Comparison of ENCODE assay signal across 22 cellular contexts in the genomic region with DNA sequence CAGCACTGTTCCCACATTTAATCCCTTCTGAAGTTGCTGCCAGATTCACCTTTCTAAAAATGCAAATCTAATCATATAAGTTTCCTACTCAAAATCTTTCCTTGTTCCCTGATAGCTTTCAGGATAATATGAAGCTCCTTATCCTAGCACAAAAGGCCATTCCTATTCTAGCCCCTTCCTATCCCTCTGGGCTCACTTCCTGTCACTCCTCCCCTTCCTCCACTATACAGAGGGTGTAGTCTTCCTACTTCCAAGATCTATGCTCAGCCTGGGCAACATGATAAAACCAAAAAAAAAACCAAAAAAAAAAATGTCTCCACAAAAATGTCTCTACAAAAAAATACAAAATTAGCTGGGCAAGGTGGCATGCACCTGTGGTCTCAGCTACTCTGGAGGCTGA.
A peak's percentile ranks its signal among the peaks of the same experiment; 100 is the strongest.
DNase-seq lines count a peak whose midpoint lies in the region; ATAC-seq and TF ChIP-seq lines count a peak whose summit lies in the region.
"Had no signal": no experiment of that assay in that cellular context is flagged by ENCODE, and none has a peak within 500 bp of the region (broad histone marks: within the 10 kb centered on the region; RNA-seq: fewer than 3 reads in every experiment).

No MANE protein-coding gene starts in this region.

- H3K9me2 ChIP-seq in GM23338 (ENCODE audit: insufficient read depth), result no peaks in the 10 kb centered on the region

- TF ChIP-seq CTCF in GM23338 (conservative IDR thresholded peaks at IDR 0.05; ENCODE audit: low read depth in 2 of 2) (no peak), progenitor cell of endocrine pancreas (IDR thresholded peaks at IDR 0.05; ENCODE audit: unreplicated experiment) (no peak)

- H3K36me3 Mint-ChIP-seq in activated naive CD4-positive, alpha-beta T cell treated with anti-CD3 and anti-CD28 coated beads, Interleukin-2, amount 50 U/mL, for 24 hours, result peaks cover 9% of the 10 kb centered on the region
- H3K36me3 Mint-ChIP-seq in activated naive CD4-positive, alpha-beta T cell treated with anti-CD3 and anti-CD28 coated beads, Interleukin-2, amount 50 U/mL, for 72 hours, result peaks cover 5 to 11% of the 10 kb centered on the region in 2 donors
- H3K36me3 Mint-ChIP-seq in GM23338 (ENCODE audit: low read depth), result peaks cover 2% of the 10 kb centered on the region; the same call in 1 of the 3 replicates
- H3K36me3 Mint-ChIP-seq in activated T-helper 17 cell treated with anti-CD3 and anti-CD28 coated beads, Interleukin-2, amount 50 U/mL, for 72 hours (ENCODE audit: low read depth), result no peaks in the 10 kb centered on the region
- H3K36me3 Mint-ChIP-seq in progenitor cell of endocrine pancreas (ENCODE audit: insufficient read depth), result peaks cover 21% of the 10 kb centered on the region
- peaks cover 9% of the 10 kb centered on the region for H3K36me3 Mint-ChIP-seq in activated CD8-positive, alpha-beta memory T cell treated with anti-CD3 and anti-CD28 coated beads, Interleukin-2, amount 10 ng/mL, durations not matched to agents 7 days and 5 days
- H3K36me3 Mint-ChIP-seq: CD14-positive monocyte had no signal

- H3K27me3 Mint-ChIP-seq in activated naive CD4-positive, alpha-beta T cell treated with anti-CD3 and anti-CD28 coated beads, Interleukin-2, amount 50 U/mL, for 24 hours, result no peaks in the 10 kb centered on the region
- H3K27me3 Mint-ChIP-seq in GM23338 (ENCODE audit: insufficient read depth, low read depth, poor library complexity) (no peaks in the 10 kb centered on the region), progenitor cell of endocrine pancreas (no peaks in the 10 kb centered on the region)
- no peaks in the 10 kb centered on the region for H3K27me3 Mint-ChIP-seq in activated T-helper 17 cell treated with anti-CD3 and anti-CD28 coated beads, Interleukin-2, amount 50 U/mL, for 72 hours
- H3K27me3 Mint-ChIP-seq in activated CD8-positive, alpha-beta memory T cell treated with anti-CD3 and anti-CD28 coated beads, Interleukin-2, amount 10 ng/mL, durations not matched to agents 7 days and 5 days, result no peaks in the 10 kb centered on the region
- H3K27me3 Mint-ChIP-seq: CD4-positive, alpha-beta T cell; CD8-positive, alpha-beta memory T cell had no signal

- peaks cover 17% of the 10 kb centered on the region for H3K4me1 ChIP-seq in GM23338 (ENCODE audit: insufficient read depth)
- H3K4me1 ChIP-seq: BE2C had no signal

- no peak for DNase-seq in activated naive CD4-positive, alpha-beta T cell treated with anti-CD3 and anti-CD28 coated beads, Interleukin-2, amount 50 U/mL, for 72 hours (ENCODE audit: low spot score in 2 of 2)
- DNase-seq in GM23338 (ENCODE audit: low spot score) (no peak), progenitor cell of endocrine pancreas (ENCODE audit: low spot score, unreplicated experiment) (no peak), ACHN (no peak)
- DNase-seq in activated CD8-positive, alpha-beta memory T cell treated with anti-CD3 and anti-CD28 coated beads, Interleukin-2, amount 10 ng/mL, durations not matched to agents 7 days and 5 days, result no peak
- no peak for DNase-seq in activated effector memory CD4-positive, alpha-beta T cell treated with anti-CD3 and anti-CD28 coated beads, Interleukin-2, amount 50 U/mL, for 16 hours
- DNase-seq: AML-193; BE2C; CD4-positive, alpha-beta T cell; CD8-positive, alpha-beta memory T cell; DMS 273 treated with DMSO at 0.1 percent for 48 hours; DMS79; EL; GF-D8; GOT3; HFFc6 had no signal

- no peak overlapping the region for H3K4me3 ChIP-seq in GM23338
- H3K4me3 ChIP-seq: BLaER1 treated with 17β-estradiol and CSF1 and Interleukin-3, amounts not matched to agents 10 nM and 100 nM; HAP-1 had no signal

- no peak overlapping the region for H3K4me2 ChIP-seq in GM23338

- H3K9me3 Mint-ChIP-seq in activated naive CD4-positive, alpha-beta T cell treated with anti-CD3 and anti-CD28 coated beads, Interleukin-2, amount 50 U/mL, for 24 hours, result peaks cover 11% of the 10 kb centered on the region
- peaks cover 3 to 7% of the 10 kb centered on the region in 2 donors for H3K9me3 Mint-ChIP-seq in activated naive CD4-positive, alpha-beta T cell treated with anti-CD3 and anti-CD28 coated beads, Interleukin-2, amount 50 U/mL, for 72 hours
- H3K9me3 Mint-ChIP-seq in GM23338, result no peaks in the 10 kb centered on the region; the same call in 2 of the 3 replicates
- peaks cover 5% of the 10 kb centered on the region for H3K9me3 Mint-ChIP-seq in activated T-helper 17 cell treated with anti-CD3 and anti-CD28 coated beads, Interleukin-2, amount 50 U/mL, for 72 hours
- H3K9me3 Mint-ChIP-seq in progenitor cell of endocrine pancreas (ENCODE audit: low read depth), result peaks cover 13% of the 10 kb centered on the region
- H3K9me3 Mint-ChIP-seq in activated CD8-positive, alpha-beta memory T cell treated with anti-CD3 and anti-CD28 coated beads, Interleukin-2, amount 10 ng/mL, durations not matched to agents 7 days and 5 days (ENCODE audit: low read depth), result peaks cover 4% of the 10 kb centered on the region
- H3K9me3 Mint-ChIP-seq: HFFc6 had no signal

- no peak overlapping the region for H2AFZ ChIP-seq in GM23338

- no peak overlapping the region for H3K4me3 Mint-ChIP-seq in activated naive CD4-positive, alpha-beta T cell treated with anti-CD3 and anti-CD28 coated beads, Interleukin-2, amount 50 U/mL, for 24 hours
- H3K4me3 Mint-ChIP-seq in GM23338 (no peak overlapping the region), progenitor cell of endocrine pancreas (ENCODE audit: low read depth) (no peak overlapping the region)
- H3K4me3 Mint-ChIP-seq in activated T-helper 17 cell treated with anti-CD3 and anti-CD28 coated beads, Interleukin-2, amount 50 U/mL, for 72 hours, result no peak overlapping the region
- H3K4me3 Mint-ChIP-seq in activated CD8-positive, alpha-beta memory T cell treated with anti-CD3 and anti-CD28 coated beads, Interleukin-2, amount 10 ng/mL, durations not matched to agents 7 days and 5 days, result no peak overlapping the region
- H3K4me3 Mint-ChIP-seq: CD14-positive monocyte; CD4-positive, alpha-beta T cell; CD8-positive, alpha-beta memory T cell; HFFc6 had no signal

- H3K4me1 Mint-ChIP-seq in activated naive CD4-positive, alpha-beta T cell treated with anti-CD3 and anti-CD28 coated beads, Interleukin-2, amount 50 U/mL, for 24 hours, result peaks cover 6% of the 10 kb centered on the region
- peaks cover 16% of the 10 kb centered on the region for H3K4me1 Mint-ChIP-seq in GM23338
- peaks cover 5% of the 10 kb centered on the region for H3K4me1 Mint-ChIP-seq in activated T-helper 17 cell treated with anti-CD3 and anti-CD28 coated beads, Interleukin-2, amount 50 U/mL, for 72 hours
- H3K4me1 Mint-ChIP-seq in progenitor cell of endocrine pancreas (ENCODE audit: low read depth), result peaks cover 8% of the 10 kb centered on the region
- peaks cover 3% of the 10 kb centered on the region for H3K4me1 Mint-ChIP-seq in activated CD8-positive, alpha-beta memory T cell treated with anti-CD3 and anti-CD28 coated beads, Interleukin-2, amount 10 ng/mL, durations not matched to agents 7 days and 5 days

- no peak overlapping the region for H3K27ac ChIP-seq in GM23338 (ENCODE audit: low read depth)
- H3K27ac ChIP-seq: 22Rv1; BLaER1 treated with 17β-estradiol and CSF1 and Interleukin-3, amounts not matched to agents 10 nM and 100 nM had no signal

- H3K36me3 ChIP-seq in GM23338 (ENCODE audit: insufficient read depth), result no peaks in the 10 kb centered on the region
- H3K36me3 ChIP-seq: BE2C, HAP-1 had no signal

- H3K27me3 ChIP-seq in GM23338 (ENCODE audit: insufficient read depth), result no peaks in the 10 kb centered on the region
- H3K27me3 ChIP-seq: BE2C; BLaER1 treated with 17β-estradiol and CSF1 and Interleukin-3, amounts not matched to agents 10 nM and 100 nM had no signal

- ATAC-seq in activated naive CD4-positive, alpha-beta T cell treated with anti-CD3 and anti-CD28 coated beads, Interleukin-2, amount 50 U/mL, for 72 hours, result no peak
- peak; percentile 28; the same call in 1 of the 3 replicates for ATAC-seq in GM23338
- ATAC-seq in activated T-helper 17 cell treated with anti-CD3 and anti-CD28 coated beads, Interleukin-2, amount 50 U/mL, for 72 hours (replicated peaks), result no peak
- ATAC-seq in activated CD8-positive, alpha-beta memory T cell treated with anti-CD3 and anti-CD28 coated beads, Interleukin-2, amount 10 ng/mL, durations not matched to agents 7 days and 5 days, result no peak

- in situ Hi-C loops in ACHN (cut with HindIII; ENCODE audit: low pct_ligation_motif_present, low pct_unique_long_range_greater_than_20kb, low sequenced_read_pairs), result no loop called here

- H3F3A ChIP-seq in GM23338 (replicated peaks; ENCODE audit: low read depth), result 0 out of 2 replicates have a peak, but pooled peaks cover 3% of the 10 kb centered on the region

- peaks cover 5% of the 10 kb centered on the region; the same call in 1 of the 2 replicates for H4K20me1 ChIP-seq in GM23338 (replicated peaks; ENCODE audit: insufficient read depth)
- H4K20me1 ChIP-seq: BLaER1 treated with 17β-estradiol and CSF1 and Interleukin-3, amounts not matched to agents 10 nM and 100 nM had no signal

- peak overlapping the region; percentile 5 for H3K27ac Mint-ChIP-seq in activated naive CD4-positive, alpha-beta T cell treated with anti-CD3 and anti-CD28 coated beads, Interleukin-2, amount 50 U/mL, for 24 hours
- no peak overlapping the region for H3K27ac Mint-ChIP-seq in activated naive CD4-positive, alpha-beta T cell treated with anti-CD3 and anti-CD28 coated beads, Interleukin-2, amount 50 U/mL, for 72 hours
- peak overlapping the region; percentile 7; the same call in 1 of the 2 replicates for H3K27ac Mint-ChIP-seq in GM23338
- H3K27ac Mint-ChIP-seq in activated T-helper 17 cell treated with anti-CD3 and anti-CD28 coated beads, Interleukin-2, amount 50 U/mL, for 72 hours, result peak overlapping the region; percentile 3
- H3K27ac Mint-ChIP-seq in progenitor cell of endocrine pancreas, result peak overlapping the region; percentile 43
- no peak overlapping the region for H3K27ac Mint-ChIP-seq in activated CD8-positive, alpha-beta memory T cell treated with anti-CD3 and anti-CD28 coated beads, Interleukin-2, amount 10 ng/mL, durations not matched to agents 7 days and 5 days
- H3K27ac Mint-ChIP-seq: CD4-positive, alpha-beta T cell; HFFc6 had no signal

- CTCF ChIA-PET in activated CD8-positive, alpha-beta memory T cell treated with anti-CD3 and anti-CD28 coated beads, Interleukin-2, amount 10 ng/mL, durations not matched to agents 7 days and 5 days (lab: Charles Lee), result interaction anchor here (1.3 to 1.5 kb wide), 2 partner anchors 10 to 14 kb away, joined by 3 read pairs; no protein-coding TSS in a partner anchor

- H3K79me2 ChIP-seq in GM23338 (replicated peaks; ENCODE audit: insufficient read depth), result peaks cover 63% of the 10 kb centered on the region

TF ChIP-seq in GM23338, 12 proteins besides CTCF, POLR2A, EP300 and RAD21 (continues in another document):
- TF ChIP-seq CREB1 (CRISPR knock-in tag; IDR thresholded peaks at IDR 0.05; ENCODE audit: low read depth) (no peak), EZH2 (IDR thresholded peaks at IDR 0.05; ENCODE audit: low read depth, unreplicated experiment) (no peak)

Comparison
In these comparisons a context has a peak if more than half of its experiments do, and no peak if none do; other contexts are left out.
1. H3K27ac Mint-ChIP-seq: peak in activated naive CD4-positive, alpha-beta T cell treated with anti-CD3 and anti-CD28 coated beads, Interleukin-2, amount 50 U/mL, for 24 hours (single experiment), GM23338 (single experiment), activated T-helper 17 cell treated with anti-CD3 and anti-CD28 coated beads, Interleukin-2, amount 50 U/mL, for 72 hours (single experiment) and progenitor cell of endocrine pancreas (single experiment); none in activated naive CD4-positive, alpha-beta T cell treated with anti-CD3 and anti-CD28 coated beads, Interleukin-2, amount 50 U/mL, for 72 hours (0 of 2) and activated CD8-positive, alpha-beta memory T cell treated with anti-CD3 and anti-CD28 coated beads, Interleukin-2, amount 10 ng/mL, durations not matched to agents 7 days and 5 days (single experiment).